In genomic region chr19:7871280-7871529, GRCh38 we compare ENCODE assay signal across 9 cellular contexts. TPM values are rescaled to one million over a fixed set of nuclear protein-coding genes. Genes with fewer than 3 reads are reported as not detected.
DNase-seq lines count a peak whose midpoint lies in the region; ATAC-seq, FAIRE-seq and TF ChIP-seq lines count a peak whose summit lies in the region.
"Had no signal": no experiment of that assay in that cellular context is flagged by ENCODE, and none has a peak within 500 bp of the region (broad histone marks: within the 10 kb centered on the region; RNA-seq: fewer than 3 reads in every experiment).

No MANE protein-coding gene starts in this region.

- H4K8ac ChIP-seq in H9 (replicated peaks; ENCODE audit: insufficient read length, low read depth, low read length), result no peak overlapping the region
- H4K8ac ChIP-seq in H1 (ENCODE audit: extremely low read depth, insufficient read depth, low read length), result peak overlapping the region; percentile 72

- no peaks in the 10 kb centered on the region; the same call in 1 of the 2 replicates for H3K4me1 ChIP-seq in H9 (ENCODE audit: insufficient read depth, low read length)
- H3K4me1 ChIP-seq in PC-3 (ENCODE audit: insufficient read depth, low read length), result peaks cover 24% of the 10 kb centered on the region
- H3K4me1 ChIP-seq in H1 (replicated peaks in 1 of 4; ENCODE audit: control insufficient read depth in 3 of 4, insufficient read depth in 4 of 4, low read length in 3 of 4), result peaks cover 0 to 24% (median 16%) of the 10 kb centered on the region in 4 experiments; a peak in 5 of 7 replicates
- H3K4me1 ChIP-seq in parathyroid adenoma, result peaks cover 10% of the 10 kb centered on the region

- no peak overlapping the region for H2AK5ac ChIP-seq in H9 (ENCODE audit: insufficient read length, low read length)
- no peak overlapping the region for H2AK5ac ChIP-seq in H1 (ENCODE audit: low read depth, low read length)

- POLR2A ChIA-PET in PC-3 (lab: Charles Lee; ENCODE audit: unreplicated experiment), result no interaction called here
- POLR2A ChIA-PET in H1 (lab: Charles Lee; ENCODE audit: partially characterized antibody), result interaction anchor here (0.7 to 3.4 kb wide), 6 partner anchors 9 to 671 kb away, joined by 3 to 20 read pairs (median 3); no protein-coding TSS in a partner anchor

- H4K91ac ChIP-seq in H9 (ENCODE audit: insufficient read length, low read depth, low read length), result no peak overlapping the region
- no peak overlapping the region for H4K91ac ChIP-seq in H1 (replicated peaks; ENCODE audit: insufficient read length, low read length)

- H3K4me3 ChIP-seq in PC-3 (ENCODE audit: low read length) (peak overlapping the region; percentile 31; the same call in 1 of the 2 replicates), H1 (ENCODE audit: extremely low read depth in 1 of 4, insufficient read depth in 2 of 4, low read depth in 3 of 4, low read length in 4 of 4) (peak overlapping the region in 1 of 4 experiments; percentile 42; a peak in 2 of 8 replicates), parathyroid adenoma (ENCODE audit: low read depth, low read length) (no peak overlapping the region)

- peak overlapping the region; percentile 83 to 99 (median 98) for H3K27ac Mint-ChIP-seq in H9
- no peak overlapping the region for H3K27ac Mint-ChIP-seq in activated T-cell treated with anti-CD3 and anti-CD28 coated beads, Interleukin-2, amount 50 U/mL, for 24 hours

- H3K79me1 ChIP-seq in H9 (ENCODE audit: insufficient read depth, low read depth, low read length, poor library complexity, severe bottlenecking), result no peaks in the 10 kb centered on the region
- no peaks in the 10 kb centered on the region; the same call in 1 of the 2 replicates for H3K79me1 ChIP-seq in H1 (ENCODE audit: low read depth, low read length)

- no peak for FAIRE-seq in H1 (lab: Jason Lieb, UNC)

- H3K4ac ChIP-seq in H9 (ENCODE audit: low read depth, low read length) (no peak overlapping the region), H1 (replicated peaks; ENCODE audit: insufficient read length, low read depth, low read length) (no peak overlapping the region)

- H3K4me3 Mint-ChIP-seq in H9, result peak overlapping the region in 1 of 2 experiments; percentile 73; a peak in 3 of 5 replicates
- no peak overlapping the region for H3K4me3 Mint-ChIP-seq in activated T-cell treated with anti-CD3 and anti-CD28 coated beads, Interleukin-2, amount 50 U/mL, for 24 hours

- H3F3A ChIP-seq in PC-3 (ENCODE audit: low read length, unreplicated experiment), result peaks cover 10% of the 10 kb centered on the region

- no peak overlapping the region for H3K18ac ChIP-seq in H9 (ENCODE audit: insufficient read length, low read depth, low read length)
- peak overlapping the region; percentile 60; the same call in 1 of the 2 replicates for H3K18ac ChIP-seq in H1 (ENCODE audit: extremely low read depth, low read length)

- no peaks in the 10 kb centered on the region for H3K9me3 ChIP-seq in H9 (ENCODE audit: control insufficient read depth, low read depth, low read length)
- H3K9me3 ChIP-seq in PC-3 (ENCODE audit: low read length), result no peaks in the 10 kb centered on the region
- H3K9me3 ChIP-seq in H1 (ENCODE audit: insufficient read depth in 2 of 2, low read depth in 1 of 2, low read length in 1 of 2), result no peaks in the 10 kb centered on the region
- H3K9me3 ChIP-seq in parathyroid adenoma (ENCODE audit: control insufficient read depth, low read length), result no peaks in the 10 kb centered on the region

- H3K36me3 ChIP-seq in PC-3 (ENCODE audit: low read depth, low read length) (no peaks in the 10 kb centered on the region), H1 (ENCODE audit: control insufficient read depth in 2 of 4, insufficient read depth in 4 of 4, low read length in 3 of 4) (no peaks in the 10 kb centered on the region), parathyroid adenoma (ENCODE audit: control insufficient read depth, insufficient read depth, low read length) (no peaks in the 10 kb centered on the region)

- ATAC-seq in PC-3 (peak; percentile 17), HG02981 (IDR thresholded peaks at IDR 0.05; ENCODE audit: unreplicated experiment) (no peak), HG02759 (IDR thresholded peaks at IDR 0.05; ENCODE audit: unreplicated experiment) (no peak), GM21515 (IDR thresholded peaks at IDR 0.05; ENCODE audit: unreplicated experiment) (no peak)

- H3K36me3 Mint-ChIP-seq in H9 (ENCODE audit: insufficient read depth in 1 of 3, low read depth in 3 of 3), result peaks cover 0 to 6% (median 5%) of the 10 kb centered on the region in 3 experiments; a peak in 4 of 7 replicates
- H3K36me3 Mint-ChIP-seq in activated T-cell treated with anti-CD3 and anti-CD28 coated beads, Interleukin-2, amount 50 U/mL, for 24 hours (ENCODE audit: low read depth), result no peaks in the 10 kb centered on the region

- TF ChIP-seq CTCF in H9 (conservative IDR thresholded peaks at IDR 0.05), result no peak
- no peak for TF ChIP-seq CTCF in PC-3 (conservative IDR thresholded peaks at IDR 0.05; ENCODE audit: low read depth, low read length)
- TF ChIP-seq CTCF in H1 (IDR thresholded peaks at IDR 0.05; ENCODE audit: control extremely low read depth in 1 of 3, insufficient read depth in 1 of 3, low read depth in 1 of 3, low read length in 3 of 3), result no peak
- TF ChIP-seq CTCF in parathyroid adenoma (IDR thresholded peaks at IDR 0.05), result no peak

- H2BK12ac ChIP-seq in H9 (ENCODE audit: insufficient read length, low read depth, low read length) (no peak overlapping the region), H1 (ENCODE audit: low read depth, low read length) (no peak overlapping the region)

- peaks cover 22% of the 10 kb centered on the region for H3K23me2 ChIP-seq in H9 (ENCODE audit: insufficient read length, low read depth, low read length, poor library complexity, severe bottlenecking)
- H3K23me2 ChIP-seq in H1 (ENCODE audit: low read depth, low read length), result peaks cover 16% of the 10 kb centered on the region

- H3K56ac ChIP-seq in H9 (ENCODE audit: insufficient read length, low read depth, low read length) (no peak overlapping the region), H1 (replicated peaks; ENCODE audit: insufficient read length, low read depth, low read length) (no peak overlapping the region)

- H2BK120ac ChIP-seq in H9 (ENCODE audit: low read depth, low read length, poor library complexity, severe bottlenecking), result no peak overlapping the region
- no peak overlapping the region for H2BK120ac ChIP-seq in H1 (replicated peaks; ENCODE audit: low read depth, low read length)

- H3K27me3 ChIP-seq in H9 (ENCODE audit: insufficient read depth, low read length), result peaks cover 1% of the 10 kb centered on the region; the same call in 1 of the 2 replicates
- H3K27me3 ChIP-seq in PC-3 (ENCODE audit: low read length), result no peaks in the 10 kb centered on the region
- H3K27me3 ChIP-seq in H1 (replicated peaks in 1 of 4; ENCODE audit: control insufficient read depth in 3 of 4, extremely low read depth in 1 of 4, insufficient read depth in 3 of 4, low read length in 3 of 4), result peaks cover 0 to 16% (median 9%) of the 10 kb centered on the region in 4 experiments; a peak in 4 of 7 replicates
- H3K27me3 ChIP-seq in parathyroid adenoma (ENCODE audit: control insufficient read depth, insufficient read depth, low read length), result no peaks in the 10 kb centered on the region

- DNase-seq in H9 (no peak), PC-3 (no peak), H1 (ENCODE audit: low read depth in 1 of 2, low spot score in 2 of 2) (no peak)
- no peak for DNase-seq in activated T-cell treated with anti-CD3 and anti-CD28 coated beads, Interleukin-2, amount 50 U/mL, for 24 hours

- peaks cover 17 to 38% of the 10 kb centered on the region in 2 experiments for H3K4me1 Mint-ChIP-seq in H9
- peaks cover 34% of the 10 kb centered on the region for H3K4me1 Mint-ChIP-seq in activated T-cell treated with anti-CD3 and anti-CD28 coated beads, Interleukin-2, amount 50 U/mL, for 24 hours (ENCODE audit: low read depth)

- no peaks in the 10 kb centered on the region for H3K79me2 ChIP-seq in H9 (ENCODE audit: insufficient read depth, low read length)
- no peaks in the 10 kb centered on the region for H3K79me2 ChIP-seq in PC-3 (ENCODE audit: low read length)
- no peaks in the 10 kb centered on the region for H3K79me2 ChIP-seq in H1 (ENCODE audit: control insufficient read depth in 1 of 2, insufficient read depth in 2 of 2, low read length in 2 of 2)
- no peaks in the 10 kb centered on the region for H3K79me2 ChIP-seq in parathyroid adenoma

- H2AFZ ChIP-seq in H9 (ENCODE audit: low read length), result no peak overlapping the region
- peak overlapping the region; percentile 65 for H2AFZ ChIP-seq in PC-3 (ENCODE audit: low read length)
- no peak overlapping the region for H2AFZ ChIP-seq in H1 (ENCODE audit: low read length)
- H2AFZ ChIP-seq in parathyroid adenoma, result peak overlapping the region; percentile 71

- H3T11ph ChIP-seq in H9 (ENCODE audit: low read length), result no peak overlapping the region

- CTCF ChIA-PET in PC-3 (lab: Charles Lee), result no interaction called here
- CTCF ChIA-PET in H1 (lab: Charles Lee; ENCODE audit: partially characterized antibody), result interaction anchor here (0.6 to 1.3 kb wide), 5 partner anchors 9 to 537 kb away, joined by 3 to 4 read pairs (median 4); no protein-coding TSS in a partner anchor

- H2BK20ac ChIP-seq in H9 (ENCODE audit: low read depth, low read length, poor library complexity, severe bottlenecking), result no peak overlapping the region
- no peak overlapping the region for H2BK20ac ChIP-seq in H1 (ENCODE audit: low read length)

- H4K5ac ChIP-seq in H9 (ENCODE audit: insufficient read length, low read depth, low read length) (no peak overlapping the region), H1 (ENCODE audit: insufficient read length, low read depth, low read length) (no peak overlapping the region)

- H3K23ac ChIP-seq in H9 (ENCODE audit: insufficient read length, low read depth, low read length), result no peak overlapping the region
- H3K23ac ChIP-seq in H1 (ENCODE audit: insufficient read length), result no peak overlapping the region

- peak overlapping the region; percentile 24 for H3K4me2 ChIP-seq in H9 (ENCODE audit: insufficient read depth, insufficient read length, low read length)
- H3K4me2 ChIP-seq in PC-3 (ENCODE audit: low read length), result peak overlapping the region; percentile 70
- peak overlapping the region; percentile 58 to 89 for H3K4me2 ChIP-seq in H1 (ENCODE audit: insufficient read depth in 1 of 2, low read depth in 2 of 2, low read length in 2 of 2)
- H3K4me2 ChIP-seq in parathyroid adenoma (ENCODE audit: low read length), result peak overlapping the region; percentile 34

- no peak overlapping the region for H3K9ac ChIP-seq in H9 (ENCODE audit: extremely low read depth, insufficient read length, low read length)
- no peak overlapping the region for H3K9ac ChIP-seq in PC-3 (ENCODE audit: low read length)
- no peak overlapping the region; a peak in 1 of 7 replicates for H3K9ac ChIP-seq in H1 (replicated peaks in 1 of 4; ENCODE audit: extremely low read depth in 1 of 4, low read depth in 3 of 4, low read length in 3 of 4)
- no peak overlapping the region for H3K9ac ChIP-seq in parathyroid adenoma

- no TSS peak for BruUV-seq in PC-3 (replicated peaks; lab: Mats Ljungman, UMichigan)

- H2BK15ac ChIP-seq in H9 (ENCODE audit: low read depth, low read length) (no peak overlapping the region), H1 (ENCODE audit: low read length) (no peak overlapping the region)

- TF ChIP-seq EP300 in H1 (IDR thresholded peaks at IDR 0.05; ENCODE audit: borderline replicate concordance in 1 of 2, low read depth in 2 of 2, low read length in 2 of 2), result no peak

- H3K9me3 Mint-ChIP-seq in H9, result no peaks in the 10 kb centered on the region
- H3K9me3 Mint-ChIP-seq in activated T-cell treated with anti-CD3 and anti-CD28 coated beads, Interleukin-2, amount 50 U/mL, for 24 hours, result no peaks in the 10 kb centered on the region

- H3K14ac ChIP-seq in H9 (ENCODE audit: insufficient read depth, low read length) (no peak overlapping the region), H1 (ENCODE audit: insufficient read length) (no peak overlapping the region)

- no peak overlapping the region for H2BK5ac ChIP-seq in H9 (ENCODE audit: insufficient read length, low read length)
- peak overlapping the region; percentile 4; the same call in 1 of the 2 replicates for H2BK5ac ChIP-seq in H1 (ENCODE audit: low read depth, low read length)

- H3K27ac ChIP-seq in H9 (ENCODE audit: insufficient read length, low read depth, low read length) (no peak overlapping the region), PC-3 (ENCODE audit: low read length) (peak overlapping the region; percentile 16), H1 (ENCODE audit: low read depth, low read length) (peak overlapping the region; percentile 56), parathyroid adenoma (peak overlapping the region; percentile 74)

- intact Hi-C loops in PC-3 (cut with micrococcal nuclease), result no loop called here

- H4K20me1 ChIP-seq in H9 (ENCODE audit: control insufficient read depth, insufficient read depth, insufficient read length), result peaks cover 4% of the 10 kb centered on the region
- no peaks in the 10 kb centered on the region for H4K20me1 ChIP-seq in PC-3 (ENCODE audit: low read length)
- H4K20me1 ChIP-seq in H1 (replicated peaks in 1 of 2; ENCODE audit: control insufficient read depth in 1 of 2, insufficient read depth in 2 of 2, low read length in 2 of 2), result peaks cover 4% of the 10 kb centered on the region in 2 experiments

- no peak for TF ChIP-seq RAD21 in H1 (IDR thresholded peaks at IDR 0.05 in 1 of 2, conservative IDR thresholded peaks at IDR 0.05 in 1 of 2; ENCODE audit: low read depth in 2 of 2, low read length in 2 of 2)

- WGBS in H9 (ENCODE audit: extremely low coverage, insufficient read length, low lambda C conversion rate), result no CpG with 5 or more reads among the region's 5 CpGs
- WGBS in H1 (ENCODE audit: extremely low coverage in 1 of 2, insufficient coverage in 1 of 2, insufficient read length in 1 of 2, insufficient replicate concordance in 2 of 2, low coverage in 1 of 2, low lambda C conversion rate in 2 of 2, missing lambda C conversion rate in 1 of 2), 2 experiments, result 69% methylated on average over 5 of the region's 5 CpGs; no CpG with 5 or more reads in 1 of the 2 experiments

- TF ChIP-seq POLR2A in H1 (IDR thresholded peaks at IDR 0.05; ENCODE audit: control extremely low read depth in 1 of 2, low read depth in 2 of 2, low read length in 2 of 2), result no peak

- H3K27me3 Mint-ChIP-seq in H9 (ENCODE audit: low read depth), result peaks cover 25% of the 10 kb centered on the region
- H3K27me3 Mint-ChIP-seq in activated T-cell treated with anti-CD3 and anti-CD28 coated beads, Interleukin-2, amount 50 U/mL, for 24 hours, result peaks cover 50% of the 10 kb centered on the region

- H3K9me2 ChIP-seq in PC-3 (replicated peaks; ENCODE audit: low read length), result no peaks in the 10 kb centered on the region

RNA-seq across cellular contexts. Expression of gene PRR36, which starts 3.0 kb away (rescaled TPM):
- total RNA-seq in H9 (2021) (20.4 and 21.4 TPM in 2 replicates), PC-3 (2014; rRNA removed) (2.4 and 2.5 TPM in 2 replicates)
- total RNA-seq in H1 (2021; fragmentation: NEBNext Ultra II Directional; extraction: Animal tissue kit (Norgen Biotek cat#: 25700)), result 23.9 and 25.3 TPM in 2 replicates
- 1.6 and 3.4 TPM in 2 replicates for polyA plus RNA-seq in H1 (2011; rRNA removed)
- polyA plus RNA-seq in H1 (2011; cell fraction: cytosol; rRNA removed), result 0.85 TPM
- 6.1 TPM for polyA plus RNA-seq in H1 (2011; cell fraction: nucleus; rRNA removed)
- polyA plus RNA-seq in H1 (2012, experiment 1 of 2), result 20.7 to 32.8 TPM (median 29.9 TPM) in 4 replicates
- 22.3 TPM for polyA plus RNA-seq in H1 (2012, experiment 2 of 2)
- 21.3 TPM for polyA plus RNA-seq in H1 (2013, experiment 1 of 2)
- 20.1 TPM for polyA plus RNA-seq in H1 (2013, experiment 2 of 2)
- polyA minus RNA-seq in H1 (2011; rRNA and poly(A)+ RNA removed), result 1.2 and 1.9 TPM in 2 replicates
- 17.2 TPM for polyA minus RNA-seq in H1 (2011; cell fraction: cytosol; rRNA and poly(A)+ RNA removed)
- polyA minus RNA-seq in H1 (2011; cell fraction: nucleus; rRNA and poly(A)+ RNA removed), result 5.0 TPM

RNA-seq across cellular contexts. Expression of gene LRRC8E, which starts 17.1 kb away (rescaled TPM):
- 4.6 and 4.8 TPM in 2 replicates for total RNA-seq in H9 (2021)
- 30.8 and 35.3 TPM in 2 replicates for total RNA-seq in PC-3 (2014; rRNA removed)
- 2.9 and 3.4 TPM in 2 replicates for total RNA-seq in H1 (2021; fragmentation: NEBNext Ultra II Directional; extraction: Animal tissue kit (Norgen Biotek cat#: 25700))
- polyA plus RNA-seq in H1 (2011; rRNA removed), result 2.7 and 2.8 TPM in 2 replicates
- polyA plus RNA-seq in H1 (2011; cell fraction: cytosol; rRNA removed), result 2.2 TPM
- polyA plus RNA-seq in H1 (2011; cell fraction: nucleus; rRNA removed), result 3.0 TPM
- 2.2 to 3.0 TPM (median 2.6 TPM) in 4 replicates for polyA plus RNA-seq in H1 (2012, experiment 1 of 2)
- 2.1 TPM for polyA plus RNA-seq in H1 (2012, experiment 2 of 2)
- 5.0 TPM for polyA plus RNA-seq in H1 (2013, experiment 1 of 2)
- 4.7 TPM for polyA plus RNA-seq in H1 (2013, experiment 2 of 2)
- polyA minus RNA-seq in H1 (2011; rRNA and poly(A)+ RNA removed), result 4.8 and 4.9 TPM in 2 replicates
- 1.6 TPM for polyA minus RNA-seq in H1 (2011; cell fraction: cytosol; rRNA and poly(A)+ RNA removed)
- 3.2 TPM for polyA minus RNA-seq in H1 (2011; cell fraction: nucleus; rRNA and poly(A)+ RNA removed)
- total RNA-seq: activated CD8-positive, alpha-beta memory T cell treated with anti-CD3 and anti-CD28 coated beads for 36 hours had no signal

RNA-seq across cellular contexts. Expression of gene MAP2K7, which starts 32.5 kb away (rescaled TPM):
- total RNA-seq in H9 (2021) (47.2 and 48.1 TPM in 2 replicates), PC-3 (2014; rRNA removed) (39.3 and 40.5 TPM in 2 replicates)
- 38.3 and 41.5 TPM in 2 replicates for total RNA-seq in H1 (2021; fragmentation: NEBNext Ultra II Directional; extraction: Animal tissue kit (Norgen Biotek cat#: 25700))
- 8.9 and 16.6 TPM in 2 replicates for polyA plus RNA-seq in H1 (2011; rRNA removed)
- 16.5 TPM for polyA plus RNA-seq in H1 (2011; cell fraction: cytosol; rRNA removed)
- 35.7 TPM for polyA plus RNA-seq in H1 (2011; cell fraction: nucleus; rRNA removed)
- 20.9 to 28.0 TPM (median 25.4 TPM) in 4 replicates for polyA plus RNA-seq in H1 (2012, experiment 1 of 2)
- polyA plus RNA-seq in H1 (2012, experiment 2 of 2), result 25.2 TPM
- 28.9 TPM for polyA plus RNA-seq in H1 (2013, experiment 1 of 2)
- polyA plus RNA-seq in H1 (2013, experiment 2 of 2), result 27.2 TPM
- 9.2 and 11.4 TPM in 2 replicates for polyA minus RNA-seq in H1 (2011; rRNA and poly(A)+ RNA removed)
- polyA minus RNA-seq in H1 (2011; cell fraction: cytosol; rRNA and poly(A)+ RNA removed), result 17.8 TPM
- polyA minus RNA-seq in H1 (2011; cell fraction: nucleus; rRNA and poly(A)+ RNA removed), result 14.4 TPM

RNA-seq across cellular contexts. Expression of gene EVI5L, which starts 41.2 kb away (rescaled TPM):
- total RNA-seq in H9 (2021) (7.1 and 7.8 TPM in 2 replicates), PC-3 (2014; rRNA removed) (29.5 and 42.4 TPM in 2 replicates)
- 10.4 and 11.0 TPM in 2 replicates for total RNA-seq in H1 (2021; fragmentation: NEBNext Ultra II Directional; extraction: Animal tissue kit (Norgen Biotek cat#: 25700))
- 7.2 and 13.1 TPM in 2 replicates for polyA plus RNA-seq in H1 (2011; rRNA removed)
- 8.2 TPM for polyA plus RNA-seq in H1 (2011; cell fraction: cytosol; rRNA removed)
- polyA plus RNA-seq in H1 (2011; cell fraction: nucleus; rRNA removed), result 15.2 TPM
- polyA plus RNA-seq in H1 (2012, experiment 1 of 2), result 6.8 to 10.5 TPM (median 9.9 TPM) in 4 replicates
- 10.7 TPM for polyA plus RNA-seq in H1 (2012, experiment 2 of 2)
- polyA plus RNA-seq in H1 (2013, experiment 1 of 2), result 7.7 TPM
- polyA plus RNA-seq in H1 (2013, experiment 2 of 2), result 7.8 TPM
- polyA minus RNA-seq in H1 (2011; rRNA and poly(A)+ RNA removed), result 7.2 and 14.2 TPM in 2 replicates
- polyA minus RNA-seq in H1 (2011; cell fraction: cytosol; rRNA and poly(A)+ RNA removed), result 4.0 TPM
- 7.9 TPM for polyA minus RNA-seq in H1 (2011; cell fraction: nucleus; rRNA and poly(A)+ RNA removed)

RNA-seq across cellular contexts. Expression of gene TGFBR3L, which starts 43.4 kb away (rescaled TPM):
- total RNA-seq in H9 (2021) (5.5 and 6.5 TPM in 2 replicates), PC-3 (2014; rRNA removed) (10.5 and 15.5 TPM in 2 replicates)
- total RNA-seq in H1 (2021; fragmentation: NEBNext Ultra II Directional; extraction: Animal tissue kit (Norgen Biotek cat#: 25700)), result 3.7 and 4.3 TPM in 2 replicates
- 3.1 and 8.9 TPM in 2 replicates for polyA plus RNA-seq in H1 (2011; rRNA removed)
- polyA plus RNA-seq in H1 (2011; cell fraction: cytosol; rRNA removed), result 2.2 TPM
- polyA plus RNA-seq in H1 (2011; cell fraction: nucleus; rRNA removed), result 3.3 TPM
- 3.3 to 6.1 TPM (median 4.6 TPM) in 4 replicates for polyA plus RNA-seq in H1 (2012, experiment 1 of 2)
- polyA plus RNA-seq in H1 (2012, experiment 2 of 2), result 2.7 TPM
- polyA plus RNA-seq in H1 (2013, experiment 1 of 2), result 5.3 TPM
- polyA plus RNA-seq in H1 (2013, experiment 2 of 2), result 5.7 TPM
- not detected in 2 replicates for polyA minus RNA-seq in H1 (2011; rRNA and poly(A)+ RNA removed)
- 3.7 TPM for polyA minus RNA-seq in H1 (2011; cell fraction: cytosol; rRNA and poly(A)+ RNA removed)
- 2.4 TPM for polyA minus RNA-seq in H1 (2011; cell fraction: nucleus; rRNA and poly(A)+ RNA removed)

Comparison
In these comparisons a context has a peak if more than half of its experiments do, and no peak if none do; other contexts are left out.
1. H2AFZ ChIP-seq: peak in PC-3 (single experiment) and parathyroid adenoma (single experiment); none in H9 (single experiment) and H1 (single experiment).
2. Peak in every context shown above with its lines, with median percentiles within 50 percentile points of each other: H3K4me2 ChIP-seq.